ENCODE assay signal across 21 cellular contexts in genomic region chr3:134095005-134095404, GRCh38.
"Had no signal": no experiment of that assay in that cellular context is flagged by ENCODE, and none has a peak within 500 bp of the region (broad histone marks: within the 10 kb centered on the region; RNA-seq: fewer than 3 reads in every experiment).

No MANE protein-coding gene starts in this region.

- H3K9ac ChIP-seq: neural progenitor cell had no signal

- H3K27me3 ChIP-seq: dorsolateral prefrontal cortex, left lung, neural progenitor cell, right atrium auricular region, testis, tibial nerve, upper lobe of right lung, uterus had no signal

- H2AFZ ChIP-seq: neural progenitor cell had no signal

- H3K4me3 ChIP-seq: dorsolateral prefrontal cortex, left lung, mucosa of descending colon, neural progenitor cell, prostate gland, right atrium auricular region, testis, tibial nerve, upper lobe of right lung, uterus had no signal

- H3K9me3 ChIP-seq: prostate gland, right atrium auricular region, testis, upper lobe of right lung, uterus had no signal

- H3K36me3 ChIP-seq: left lung, neural progenitor cell, prostate gland, right atrium auricular region, tibial nerve, upper lobe of right lung, uterus had no signal

- H3K27ac ChIP-seq: left lung, neural progenitor cell, prostate gland, right atrium auricular region, testis, tibial nerve, upper lobe of right lung, uterus had no signal

- H3K4me2 ChIP-seq: neural progenitor cell had no signal

- H3K4me1 ChIP-seq: left lung, neural progenitor cell, prostate gland, right atrium auricular region, testis, tibial nerve, upper lobe of right lung, uterus had no signal

- DNase-seq: cortex of kidney; dorsolateral prefrontal cortex; effector CD4-positive, alpha-beta T cell; kidney; left lung; mucosa of descending colon; naive B cell; stimulated activated CD4-positive, alpha-beta T cell treated with anti-CD3 and anti-CD28 coated beads, Interleukin-2, amount 100 ng/mL, for 24 hours; stimulated activated CD4-positive, alpha-beta T cell treated with anti-CD3 and anti-CD28 coated beads, Interleukin-4, amount 100 ng/mL, for 24 hours; stimulated activated naive CD8-positive, alpha-beta T cell treated with anti-CD3 and anti-CD28 coated beads, Interleukin-15, Interleukin-2, amounts not matched to agents 100 U/mL and 50 U/mL, for 24 hours; substantia nigra; testis; upper lobe of right lung; uterus had no signal

- ATAC-seq: left lung; mucosa of descending colon; natural killer cell treated with Interleukin-12 subunit alpha and Interleukin-12 subunit beta and Interleukin-15 and Interleukin-18, amount 100 ng/mL, for 72 hours; sciatic nerve; stimulated activated memory B cell treated with anti-CD40 and anti-IgM and Interleukin-4, amounts not matched to agents 10 μg/mL and 1 μg/mL and 100 μg/mL, for 72 hours; stimulated activated naive CD8-positive, alpha-beta T cell treated with anti-CD3 and anti-CD28 coated beads, Interleukin-15, Interleukin-2, amounts not matched to agents 100 U/mL and 50 U/mL, for 24 hours; upper lobe of right lung had no signal
